ENCODE assay signal across 30 cellular contexts in the genomic region with DNA sequence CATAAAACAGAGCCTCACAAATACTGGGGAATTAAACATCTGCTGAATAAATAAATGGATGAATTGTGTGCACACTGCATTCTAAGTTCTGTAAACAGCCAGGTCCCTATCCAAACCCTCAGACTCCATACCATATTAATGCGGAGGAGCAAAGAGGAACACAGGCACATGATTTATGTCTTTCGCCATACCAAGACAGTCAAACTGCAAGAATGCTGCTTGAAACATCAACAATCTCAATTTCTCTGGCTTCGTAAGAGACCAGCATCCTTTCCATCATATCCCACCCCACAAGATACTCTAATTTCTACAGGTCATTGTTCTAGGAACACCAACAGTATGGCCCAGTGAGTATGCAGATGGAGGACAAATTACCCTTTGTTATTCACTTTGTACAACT. TPM values are rescaled to one million over a fixed set of nuclear protein-coding genes. Genes with fewer than 3 reads are reported as not detected.
DNase-seq lines count a peak whose midpoint lies in the region; ATAC-seq, FAIRE-seq and TF ChIP-seq lines count a peak whose summit lies in the region.
"Had no signal": no experiment of that assay in that cellular context is flagged by ENCODE, and none has a peak within 500 bp of the region (broad histone marks: within the 10 kb centered on the region; RNA-seq: fewer than 3 reads in every experiment).

No MANE protein-coding gene starts in this region.

- H3K27me3 Mint-ChIP-seq in T-helper 2 cell treated with Interferon-gamma antibody and Interleukin-4, amounts not matched to agents 5 μg/mL and 100 μg/mL, for 36 hours (ENCODE audit: low read depth), result no peaks in the 10 kb centered on the region
- no peaks in the 10 kb centered on the region for H3K27me3 Mint-ChIP-seq in activated CD8-positive, alpha-beta memory T cell treated with anti-CD3 and anti-CD28 coated beads, Interleukin-2, amount 10 ng/mL, durations not matched to agents 7 days and 5 days
- H3K27me3 Mint-ChIP-seq in activated CD4-positive, alpha-beta T cell treated with anti-CD3 and anti-CD28 coated beads for 36 hours, result no peaks in the 10 kb centered on the region
- H3K27me3 Mint-ChIP-seq: CD4-positive, alpha-beta memory T cell had no signal

- no peak for DNase-seq in T-helper 2 cell treated with Interferon-gamma antibody and Interleukin-4, amounts not matched to agents 5 μg/mL and 100 μg/mL, for 36 hours (ENCODE audit: low spot score)
- DNase-seq in T-helper 2 cell (no peak), SJSA1 (ENCODE audit: low read depth in 1 of 2, low spot score in 2 of 2) (no peak), iris pigment epithelial cell (ENCODE audit: low read depth) (peak; percentile 55), pons (ENCODE audit: low spot score) (peak; percentile 53), GM12891 (ENCODE audit: insufficient read length, low spot score) (no peak)
- no peak for DNase-seq in activated CD8-positive, alpha-beta memory T cell treated with anti-CD3 and anti-CD28 coated beads, Interleukin-2, amount 10 ng/mL, durations not matched to agents 7 days and 5 days
- no peak for DNase-seq in activated CD4-positive, alpha-beta T cell treated with anti-CD3 and anti-CD28 coated beads for 36 hours
- DNase-seq: activated CD4-positive, alpha-beta T cell treated with anti-CD3 and anti-CD28 coated beads, Interleukin-2, amount 50 U/mL, for 1 hour; activated naive CD4-positive, alpha-beta T cell treated with anti-CD3 and anti-CD28 coated beads for 36 hours; amygdala; CD4-positive, alpha-beta memory T cell; effector CD4-positive, alpha-beta T cell; glutamatergic neuron; KBM-7; kidney; lower lobe of right lung; NCI-H1436; NCI-H446; NCI-H774; OCI-M1; stomach; T-helper 9 cell had no signal

- peak overlapping the region; percentile 3; the same call in 1 of the 2 replicates for H3K27ac ChIP-seq in SJSA1
- H3K27ac ChIP-seq: epithelial cell of prostate, lower lobe of right lung, prostate gland, stomach, WERI-Rb-1 had no signal

- ATAC-seq in activated CD8-positive, alpha-beta memory T cell treated with anti-CD3 and anti-CD28 coated beads, Interleukin-2, amount 10 ng/mL, durations not matched to agents 7 days and 5 days, result no peak
- ATAC-seq in activated CD4-positive, alpha-beta T cell treated with anti-CD3 and anti-CD28 coated beads for 36 hours, result no peak

- intact Hi-C loops in activated CD4-positive, alpha-beta T cell treated with anti-CD3 and anti-CD28 coated beads for 36 hours (cut with DNase I, micrococcal nuclease), result no loop called here

- H3K27me3 ChIP-seq in SJSA1 (replicated peaks), result no peaks in the 10 kb centered on the region
- H3K27me3 ChIP-seq: stomach, tibial nerve had no signal

- FAIRE-seq in GM12891 (lab: Jason Lieb, UNC), result no peak
- FAIRE-seq: H54, kidney had no signal

- peaks cover 55% of the 10 kb centered on the region for H3K36me3 Mint-ChIP-seq in T-helper 2 cell treated with Interferon-gamma antibody and Interleukin-4, amounts not matched to agents 5 μg/mL and 100 μg/mL, for 36 hours (ENCODE audit: low read depth)
- peaks cover 50% of the 10 kb centered on the region for H3K36me3 Mint-ChIP-seq in activated CD8-positive, alpha-beta memory T cell treated with anti-CD3 and anti-CD28 coated beads, Interleukin-2, amount 10 ng/mL, durations not matched to agents 7 days and 5 days
- peaks cover 32% of the 10 kb centered on the region for H3K36me3 Mint-ChIP-seq in activated CD4-positive, alpha-beta T cell treated with anti-CD3 and anti-CD28 coated beads for 36 hours (ENCODE audit: low read depth)

- H3K27ac Mint-ChIP-seq in T-helper 2 cell treated with Interferon-gamma antibody and Interleukin-4, amounts not matched to agents 5 μg/mL and 100 μg/mL, for 36 hours, result peak overlapping the region; percentile 19
- H3K27ac Mint-ChIP-seq in activated CD8-positive, alpha-beta memory T cell treated with anti-CD3 and anti-CD28 coated beads, Interleukin-2, amount 10 ng/mL, durations not matched to agents 7 days and 5 days, result no peak overlapping the region
- no peak overlapping the region for H3K27ac Mint-ChIP-seq in activated CD4-positive, alpha-beta T cell treated with anti-CD3 and anti-CD28 coated beads for 36 hours
- H3K27ac Mint-ChIP-seq: activated naive CD4-positive, alpha-beta T cell treated with anti-CD3 and anti-CD28 coated beads for 36 hours had no signal

- H3K4me1 Mint-ChIP-seq in T-helper 2 cell treated with Interferon-gamma antibody and Interleukin-4, amounts not matched to agents 5 μg/mL and 100 μg/mL, for 36 hours (ENCODE audit: low read depth), result peaks cover 29% of the 10 kb centered on the region
- H3K4me1 Mint-ChIP-seq in activated CD8-positive, alpha-beta memory T cell treated with anti-CD3 and anti-CD28 coated beads, Interleukin-2, amount 10 ng/mL, durations not matched to agents 7 days and 5 days, result peaks cover 25% of the 10 kb centered on the region
- H3K4me1 Mint-ChIP-seq in activated CD4-positive, alpha-beta T cell treated with anti-CD3 and anti-CD28 coated beads for 36 hours, result peaks cover 12% of the 10 kb centered on the region

- H3K4me3 Mint-ChIP-seq in T-helper 2 cell treated with Interferon-gamma antibody and Interleukin-4, amounts not matched to agents 5 μg/mL and 100 μg/mL, for 36 hours, result no peak overlapping the region
- H3K4me3 Mint-ChIP-seq in activated CD8-positive, alpha-beta memory T cell treated with anti-CD3 and anti-CD28 coated beads, Interleukin-2, amount 10 ng/mL, durations not matched to agents 7 days and 5 days, result no peak overlapping the region
- no peak overlapping the region for H3K4me3 Mint-ChIP-seq in activated CD4-positive, alpha-beta T cell treated with anti-CD3 and anti-CD28 coated beads for 36 hours
- H3K4me3 Mint-ChIP-seq: activated naive CD4-positive, alpha-beta T cell treated with anti-CD3 and anti-CD28 coated beads for 36 hours; CD4-positive, alpha-beta memory T cell had no signal

- no peaks in the 10 kb centered on the region for H3K9me3 Mint-ChIP-seq in T-helper 2 cell treated with Interferon-gamma antibody and Interleukin-4, amounts not matched to agents 5 μg/mL and 100 μg/mL, for 36 hours
- no peaks in the 10 kb centered on the region for H3K9me3 Mint-ChIP-seq in activated CD8-positive, alpha-beta memory T cell treated with anti-CD3 and anti-CD28 coated beads, Interleukin-2, amount 10 ng/mL, durations not matched to agents 7 days and 5 days (ENCODE audit: low read depth)
- no peaks in the 10 kb centered on the region for H3K9me3 Mint-ChIP-seq in activated CD4-positive, alpha-beta T cell treated with anti-CD3 and anti-CD28 coated beads for 36 hours (ENCODE audit: low read depth)
- H3K9me3 Mint-ChIP-seq: activated naive CD4-positive, alpha-beta T cell treated with anti-CD3 and anti-CD28 coated beads for 36 hours; CD4-positive, alpha-beta memory T cell had no signal

- POLR2A ChIA-PET in activated CD4-positive, alpha-beta T cell treated with anti-CD3 and anti-CD28 coated beads for 36 hours (lab: Charles Lee), result interaction anchor here (1.7 kb wide), 1 partner anchor 14 kb away, joined by 4 read pairs; the partner anchor contains the start of gene KANSL3

- no peaks in the 10 kb centered on the region for H3K9me3 ChIP-seq in SJSA1 (replicated peaks)
- H3K9me3 ChIP-seq: lower lobe of right lung, prostate gland, stomach, tibial nerve had no signal

- CTCF ChIA-PET in activated CD8-positive, alpha-beta memory T cell treated with anti-CD3 and anti-CD28 coated beads, Interleukin-2, amount 10 ng/mL, durations not matched to agents 7 days and 5 days (lab: Charles Lee), result interaction anchor here (1.3 kb wide), 1 partner anchor 13 kb away, joined by 3 read pairs; no protein-coding TSS in a partner anchor
- CTCF ChIA-PET in activated CD4-positive, alpha-beta T cell treated with anti-CD3 and anti-CD28 coated beads for 36 hours (lab: Charles Lee), result interaction anchor here (1.1 kb wide), 1 partner anchor 219 kb away, joined by 3 read pairs; no protein-coding TSS in a partner anchor

- H3K4me1 ChIP-seq in SJSA1 (replicated peaks), result peaks cover 41% of the 10 kb centered on the region
- H3K4me1 ChIP-seq: prostate gland had no signal

- H3K36me3 ChIP-seq in SJSA1, result peaks cover 52% of the 10 kb centered on the region

- no peak for TF ChIP-seq POLR2A in GM12891 (IDR thresholded peaks at IDR 0.05; ENCODE audit: low read depth, low read length)

- H3K4me3 ChIP-seq in SJSA1, result no peak overlapping the region
- H3K4me3 ChIP-seq: lower lobe of right lung, prostate gland, stomach, tibial nerve had no signal

TF ChIP-seq in GM12891, 5 proteins besides CTCF, POLR2A, EP300 and RAD21:
- TF ChIP-seq POLR2AphosphoS5 (IDR thresholded peaks at IDR 0.05; ENCODE audit: low read depth, low read length) (no peak), PAX5 (IDR thresholded peaks at IDR 0.05; ENCODE audit: insufficient read depth, low read length, severe bottlenecking) (no peak), TAF1 (IDR thresholded peaks at IDR 0.05; ENCODE audit: low read depth, low read length) (no peak), SPI1 (IDR thresholded peaks at IDR 0.05; ENCODE audit: low read depth, low read length) (no peak), POU2F2 (IDR thresholded peaks at IDR 0.05; ENCODE audit: low read depth, low read length) (no peak)

RNA-seq across cellular contexts. Expression of gene KANSL3, which starts 15.0 kb away (rescaled TPM):
- 21.9 and 31.4 TPM in 2 replicates for total RNA-seq in SJSA1 (2014; rRNA removed; shearing (Covaris generic))
- 10.7 TPM for polyA plus RNA-seq in GM12891 (2012; ENCODE audit: low read depth, missing spikeins)
- total RNA-seq in activated CD8-positive, alpha-beta memory T cell treated with anti-CD3 and anti-CD28 coated beads, Interleukin-2, amount 10 ng/mL, durations not matched to agents 7 days and 5 days, result 10 to 100 TPM; 74.6 to 84.0 TPM
- total RNA-seq in activated CD4-positive, alpha-beta T cell treated with anti-CD3 and anti-CD28 coated beads for 36 hours, result 10 to 100 TPM; 33.9 to 39.1 TPM

RNA-seq across cellular contexts. Expression of gene FER1L5, which starts 19.4 kb away (rescaled TPM):
- total RNA-seq in SJSA1 (2014; rRNA removed; shearing (Covaris generic)), result not detected in 2 replicates
- polyA plus RNA-seq in GM12891 (2012; ENCODE audit: low read depth, missing spikeins), result not detected
- total RNA-seq in activated CD8-positive, alpha-beta memory T cell treated with anti-CD3 and anti-CD28 coated beads, Interleukin-2, amount 10 ng/mL, durations not matched to agents 7 days and 5 days, result not detected
- not detected for total RNA-seq in activated CD4-positive, alpha-beta T cell treated with anti-CD3 and anti-CD28 coated beads for 36 hours
- total RNA-seq: activated naive CD4-positive, alpha-beta T cell treated with anti-CD3 and anti-CD28 coated beads for 36 hours; CD4-positive, alpha-beta memory T cell; HT-29; MCF 10A had no signal
- polyA plus RNA-seq: CD4-positive, alpha-beta memory T cell had no signal

Comparison
In these comparisons a context has a peak if more than half of its experiments do, and no peak if none do; other contexts are left out.
1. DNase-seq: peak in iris pigment epithelial cell (single experiment) and pons (single experiment); none in T-helper 2 cell treated with Interferon-gamma antibody and Interleukin-4, amounts not matched to agents 5 μg/mL and 100 μg/mL, for 36 hours (single experiment), T-helper 2 cell (0 of 5), SJSA1 (0 of 2), GM12891 (single experiment), activated CD8-positive, alpha-beta memory T cell treated with anti-CD3 and anti-CD28 coated beads, Interleukin-2, amount 10 ng/mL, durations not matched to agents 7 days and 5 days (single experiment) and activated CD4-positive, alpha-beta T cell treated with anti-CD3 and anti-CD28 coated beads for 36 hours (single experiment).